Comparison of ENCODE assay signal across 23 cellular contexts in genomic region chr4:126750723-126751122, GRCh38.
"Had no signal": no experiment of that assay in that cellular context is flagged by ENCODE, and none has a peak within 500 bp of the region (broad histone marks: within the 10 kb centered on the region; RNA-seq: fewer than 3 reads in every experiment).

No MANE protein-coding gene starts in this region.

- H3K4me3 ChIP-seq: esophagus muscularis mucosa, neural progenitor cell, psoas muscle, stomach, thyroid gland had no signal

- H3K36me3 ChIP-seq: esophagus muscularis mucosa, neural progenitor cell, stomach, thyroid gland had no signal

- H3K4me2 ChIP-seq: neural progenitor cell had no signal

- H3K4me1 ChIP-seq: esophagus muscularis mucosa, foreskin keratinocyte, neural progenitor cell, parathyroid adenoma, psoas muscle, stomach had no signal

- H3K9ac ChIP-seq: neural progenitor cell, parathyroid adenoma had no signal

- H3K27me3 ChIP-seq: esophagus muscularis mucosa, foreskin keratinocyte, neural progenitor cell, stomach, thyroid gland had no signal

- H2AFZ ChIP-seq: neural progenitor cell, parathyroid adenoma had no signal

- ATAC-seq: activated CD8-positive, alpha-beta memory T cell treated with anti-CD3 and anti-CD28 coated beads, Interleukin-2, amount 10 ng/mL, durations not matched to agents 7 days and 5 days; activated CD8-positive, alpha-beta T cell treated with anti-CD3 and anti-CD28 coated beads, Interleukin-2, amount 10 ng/mL, durations not matched to agents 7 days and 5 days; activated naive CD8-positive, alpha-beta T cell treated with anti-CD3 and anti-CD28 coated beads, Interleukin-2, amount 50 U/mL, for 24 hours; foreskin keratinocyte; natural killer cell; psoas muscle; stimulated activated naive B cell treated with anti-CD40 and anti-IgM and Interleukin-4, amounts not matched to agents 10 μg/mL and 1 μg/mL and 100 μg/mL, for 72 hours; WTC11 had no signal

- H3K9me3 ChIP-seq: psoas muscle, thyroid gland had no signal

- H3K79me2 ChIP-seq: parathyroid adenoma had no signal

- H3K27ac ChIP-seq: esophagus muscularis mucosa, foreskin keratinocyte, neural progenitor cell, parathyroid adenoma, psoas muscle, stomach, thyroid gland had no signal

- DNase-seq: activated CD4-positive, alpha-beta T cell treated with anti-CD3 and anti-CD28 coated beads for 1 hour; activated CD4-positive, alpha-beta T cell treated with anti-CD3 and anti-CD28 coated beads, Interleukin-2, amount 50 U/mL, for 1 hour; activated CD8-positive, alpha-beta memory T cell treated with anti-CD3 and anti-CD28 coated beads, Interleukin-2, amount 10 ng/mL, durations not matched to agents 7 days and 5 days; activated CD8-positive, alpha-beta T cell treated with anti-CD3 and anti-CD28 coated beads, Interleukin-2, amount 10 ng/mL, durations not matched to agents 7 days and 5 days; activated naive CD8-positive, alpha-beta T cell treated with anti-CD3 and anti-CD28 coated beads, Interleukin-2, amount 50 U/mL, for 24 hours; activated T-cell treated with anti-CD3 and anti-CD28 coated beads, Interleukin-2, amount 50 U/mL, for 48 hours; dermis blood vessel endothelial cell; effector CD4-positive, alpha-beta T cell; foreskin keratinocyte; mesenchymal stem cell; natural killer cell; occipital lobe; psoas muscle; stimulated activated CD4-positive, alpha-beta T cell treated with anti-CD3 and anti-CD28 coated beads, Interleukin-15, amount 100 ng/mL, for 24 hours; stimulated activated CD4-positive, alpha-beta T cell treated with anti-CD3 and anti-CD28 coated beads, Interleukin-2, amount 100 ng/mL, for 24 hours; stimulated activated naive B cell treated with anti-CD40 and anti-IgM and Interleukin-4, amounts not matched to agents 10 μg/mL and 1 μg/mL and 100 μg/mL, for 72 hours; stomach; T-helper 2 cell; thyroid gland had no signal
